Comparison of ENCODE assay signal across 1 cellular context in genomic region chr11:26030419-26030818, GRCh38.
A peak's percentile ranks its signal among the peaks of the same experiment; 100 is the strongest.
TF ChIP-seq lines count a peak whose summit lies in the region.

No MANE protein-coding gene starts in this region.

TF ChIP-seq in HepG2, 621 proteins besides CTCF, POLR2A, EP300 and RAD21 (continued from another document):
- TF ChIP-seq ATF7 (IDR thresholded peaks at IDR 0.05) (peak; percentile 72), ATF7 (CRISPR knock-in tag; IDR thresholded peaks at IDR 0.05) (no peak), MED13 (CRISPR knock-in tag; IDR thresholded peaks at IDR 0.05) (no peak), TOE1 (CRISPR knock-in tag; IDR thresholded peaks at IDR 0.05) (no peak), CREB1 (IDR thresholded peaks at IDR 0.05) (peak; percentile 68), CREB1 (CRISPR knock-in tag; IDR thresholded peaks at IDR 0.05) (no peak), AGO1 (IDR thresholded peaks at IDR 0.05; ENCODE audit: low read depth, low read length, poor library complexity, severe bottlenecking) (no peak), ZBTB20 (CRISPR knock-in tag; IDR thresholded peaks at IDR 0.05; ENCODE audit: borderline replicate concordance, low read depth) (no peak)
TF ChIP-seq in HepG2: peak in this region for 2.
